ENCODE assay signal across 21 cellular contexts in genomic region chr12:117516034-117516433, GRCh38.
DNase-seq lines count a peak whose midpoint lies in the region; ATAC-seq, FAIRE-seq and TF ChIP-seq lines count a peak whose summit lies in the region.
"Had no signal": no experiment of that assay in that cellular context is flagged by ENCODE, and none has a peak within 500 bp of the region (broad histone marks: within the 10 kb centered on the region; RNA-seq: fewer than 3 reads in every experiment).

No MANE protein-coding gene starts in this region.

- no peaks in the 10 kb centered on the region for H3K9me2 ChIP-seq in hepatocyte (replicated peaks; ENCODE audit: insufficient read depth)

- no peaks in the 10 kb centered on the region for H3K9me3 ChIP-seq in A549
- no peaks in the 10 kb centered on the region for H3K9me3 ChIP-seq in psoas muscle
- no peaks in the 10 kb centered on the region for H3K9me3 ChIP-seq in hepatocyte (ENCODE audit: low read depth)
- no peaks in the 10 kb centered on the region for H3K9me3 ChIP-seq in testis
- H3K9me3 ChIP-seq: BLaER1 treated with 17β-estradiol and CSF1 and Interleukin-3, amounts not matched to agents 10 nM and 100 nM; Caco-2 had no signal

- CTCF ChIA-PET in A549 (lab: Yijun Ruan, JAX) = interaction anchor here (1.2 to 1.4 kb wide), 2 partner anchors 21 to 321 kb away, joined by 3 read pairs; no protein-coding TSS in a partner anchor

- FAIRE-seq in A549 (lab: Jason Lieb, UNC) = no peak
- FAIRE-seq: A204.1, D721Med, G401.6, GM12891, GM19239 had no signal

- no peak for ATAC-seq in A549
- peak; percentile 48 to 70 (median 54) for ATAC-seq in psoas muscle
- ATAC-seq in HG02763 (IDR thresholded peaks at IDR 0.05; ENCODE audit: unreplicated experiment) = no peak
- ATAC-seq: CD8-positive, alpha-beta T cell had no signal

- H3K4me1 ChIP-seq in A549 = peaks cover 10% of the 10 kb centered on the region; the same call in 1 of the 3 replicates
- peaks cover 5% of the 10 kb centered on the region for H3K4me1 ChIP-seq in psoas muscle
- H3K4me1 ChIP-seq in hepatocyte (ENCODE audit: insufficient read depth) = peaks cover 8% of the 10 kb centered on the region
- H3K4me1 ChIP-seq in testis = no peaks in the 10 kb centered on the region
- H3K4me1 ChIP-seq: BLaER1 treated with 17β-estradiol and CSF1 and Interleukin-3, amounts not matched to agents 10 nM and 100 nM; Caco-2 had no signal

- H3K36me3 ChIP-seq in psoas muscle (ENCODE audit: insufficient read depth in 1 of 2, low read depth in 1 of 2) (no peaks in the 10 kb centered on the region), hepatocyte (replicated peaks; ENCODE audit: insufficient read depth, low read depth) (no peaks in the 10 kb centered on the region), testis (ENCODE audit: low read depth, missing control alignments) (no peaks in the 10 kb centered on the region)
- H3K36me3 ChIP-seq: BLaER1 treated with 17β-estradiol and CSF1 and Interleukin-3, amounts not matched to agents 10 nM and 100 nM had no signal

- TF ChIP-seq POLR2A in A549 (IDR thresholded peaks at IDR 0.05; ENCODE audit: low read length) (no peak), testis (IDR thresholded peaks at IDR 0.05) (no peak)

- POLR2A ChIA-PET in A549 (lab: Yijun Ruan, JAX) = no interaction called here

- H3K27ac ChIP-seq in A549 (no peak overlapping the region), VCaP (peak overlapping the region; percentile 66; the same call in 1 of the 2 replicates), psoas muscle (no peak overlapping the region), hepatocyte (no peak overlapping the region), testis (no peak overlapping the region)
- H3K27ac ChIP-seq: BLaER1 treated with 17β-estradiol and CSF1 and Interleukin-3, amounts not matched to agents 10 nM and 100 nM; C4-2B had no signal

- no peak for TF ChIP-seq EP300 in A549 (IDR thresholded peaks at IDR 0.05)

- no peak for TF ChIP-seq RAD21 in A549 (conservative IDR thresholded peaks at IDR 0.05 in 1 of 2, IDR thresholded peaks at IDR 0.05 in 1 of 2)

- no peak overlapping the region for H3K4me3 ChIP-seq in A549
- no peak overlapping the region for H3K4me3 ChIP-seq in psoas muscle
- no peak overlapping the region for H3K4me3 ChIP-seq in hepatocyte
- H3K4me3 ChIP-seq in testis = no peak overlapping the region
- H3K4me3 ChIP-seq: BLaER1 treated with 17β-estradiol and CSF1 and Interleukin-3, amounts not matched to agents 10 nM and 100 nM had no signal

- intact Hi-C loops in psoas muscle (cut with DNase I) (no loop called here), testis (cut with DNase I; ENCODE audit: low total_unique reads) (no loop called here)

- no peaks in the 10 kb centered on the region for H3K79me2 ChIP-seq in hepatocyte

- H3K4me2 ChIP-seq in A549 (no peak overlapping the region), hepatocyte (no peak overlapping the region)
- H3K4me2 ChIP-seq: BLaER1 treated with 17β-estradiol and CSF1 and Interleukin-3, amounts not matched to agents 10 nM and 100 nM had no signal

- no peaks in the 10 kb centered on the region for H4K20me1 ChIP-seq in hepatocyte (ENCODE audit: insufficient read depth, poor library complexity, severe bottlenecking)
- H4K20me1 ChIP-seq: BLaER1 treated with 17β-estradiol and CSF1 and Interleukin-3, amounts not matched to agents 10 nM and 100 nM had no signal

- TF ChIP-seq CTCF in A549 (IDR thresholded peaks at IDR 0.05) = no peak
- no peak for TF ChIP-seq CTCF in VCaP (conservative IDR thresholded peaks at IDR 0.05)
- no peak for TF ChIP-seq CTCF in psoas muscle (IDR thresholded peaks at IDR 0.05)
- TF ChIP-seq CTCF in hepatocyte (IDR thresholded peaks at IDR 0.05; ENCODE audit: poor library complexity) = no peak
- TF ChIP-seq CTCF in testis (IDR thresholded peaks at IDR 0.05) = no peak

- no peak overlapping the region for H2AFZ ChIP-seq in hepatocyte

- 40% methylated on average over 4 of the region's 4 CpGs for WGBS in A549 (ENCODE audit: missing lambda C conversion rate)
- 52 to 62% (median 59%) methylated on average over 4 of the region's 4 CpGs for WGBS in psoas muscle, 3 donors
- WGBS in hepatocyte (ENCODE audit: low lambda C conversion rate, missing lambda C conversion rate) = 86% methylated on average over 4 of the region's 4 CpGs
- WGBS in testis, 2 donors = 61 to 76% methylated on average over 4 of the region's 4 CpGs

- DNase-seq in A549 (ENCODE audit: low read depth in 1 of 2, low spot score in 1 of 2) (no peak), psoas muscle (no peak), hepatocyte (ENCODE audit: low spot score) (no peak), testis (no peak)
- DNase-seq: 8988T; AML-193; Caco-2; Calu3; CD4-positive, alpha-beta T cell; CD8-positive, alpha-beta T cell; DMS79 treated with DMSO at 0.1 percent for 48 hours; GF-D8 had no signal

- H3K27me3 ChIP-seq in psoas muscle (ENCODE audit: insufficient read depth in 3 of 3, low read length in 2 of 3) = no peaks in the 10 kb centered on the region
- H3K27me3 ChIP-seq in hepatocyte = peaks cover 17% of the 10 kb centered on the region
- no peaks in the 10 kb centered on the region for H3K27me3 ChIP-seq in testis
- H3K27me3 ChIP-seq: BLaER1 treated with 17β-estradiol and CSF1 and Interleukin-3, amounts not matched to agents 10 nM and 100 nM had no signal

TF ChIP-seq in A549, 52 proteins besides CTCF, POLR2A, EP300 and RAD21:
- no peak for TF ChIP-seq RARB (CRISPR knock-in tag; IDR thresholded peaks at IDR 0.05)
- no peak for TF ChIP-seq FOSL2 (IDR thresholded peaks at IDR 0.05)
- TF ChIP-seq FOSL2 (CRISPR knock-in tag; IDR thresholded peaks at IDR 0.05) = peak; percentile 19; the same call in 1 of the 2 replicates

Comparison
In these comparisons a context has a peak if more than half of its experiments do, and no peak if none do; other contexts are left out.
1. ATAC-seq: peak in psoas muscle (4 of 4); none in A549 (0 of 2) and HG02763 (single experiment).